ENCODE assay signal across 14 cellular contexts in genomic region chr4:111761531-111761930, GRCh38.
"Had no signal": no experiment of that assay in that cellular context is flagged by ENCODE, and none has a peak within 500 bp of the region (broad histone marks: within the 10 kb centered on the region; RNA-seq: fewer than 3 reads in every experiment).

No MANE protein-coding gene starts in this region.

- DNase-seq: activated CD4-positive, alpha-beta T cell treated with anti-CD3 and anti-CD28 coated beads for 4 hours; activated CD8-positive, alpha-beta memory T cell treated with anti-CD3 and anti-CD28 coated beads, Interleukin-2, amount 50 U/mL, for 48 hours; activated CD8-positive, alpha-beta T cell treated with anti-CD3 and anti-CD28 coated beads, Interleukin-2, amount 10 ng/mL, durations not matched to agents 7 days and 5 days; activated naive CD4-positive, alpha-beta T cell; activated naive CD8-positive, alpha-beta T cell treated with anti-CD3 and anti-CD28 coated beads, Interleukin-2, amount 50 U/mL, for 24 hours; effector memory CD4-positive, alpha-beta T cell; kidney; retina; small intestine; SW 1271; transverse colon had no signal

- H3K36me3 ChIP-seq: transverse colon had no signal

- H3K27ac ChIP-seq: epithelial cell of prostate, hepatocyte, transverse colon had no signal

- H3K9me3 Mint-ChIP-seq: activated naive CD8-positive, alpha-beta T cell treated with anti-CD3 and anti-CD28 coated beads, Interleukin-2, amount 50 U/mL, for 24 hours had no signal

- H3K4me3 Mint-ChIP-seq: activated CD8-positive, alpha-beta T cell treated with anti-CD3 and anti-CD28 coated beads, Interleukin-2, amount 10 ng/mL, durations not matched to agents 7 days and 5 days; activated naive CD8-positive, alpha-beta T cell treated with anti-CD3 and anti-CD28 coated beads, Interleukin-2, amount 50 U/mL, for 24 hours; stimulated activated effector memory CD8-positive, alpha-beta T cell treated with anti-CD3 and anti-CD28 coated beads, Interleukin-12 subunit alpha, Interleukin-12 subunit beta, amount 100 ng/mL, for 72 hours had no signal

- H3K27me3 ChIP-seq: hepatocyte, transverse colon had no signal

- H3K4me1 Mint-ChIP-seq: activated naive CD8-positive, alpha-beta T cell treated with anti-CD3 and anti-CD28 coated beads, Interleukin-2, amount 50 U/mL, for 24 hours; stimulated activated effector memory CD8-positive, alpha-beta T cell treated with anti-CD3 and anti-CD28 coated beads, Interleukin-12 subunit alpha, Interleukin-12 subunit beta, amount 100 ng/mL, for 72 hours had no signal

- ATAC-seq: activated CD8-positive, alpha-beta T cell treated with anti-CD3 and anti-CD28 coated beads, Interleukin-2, amount 10 ng/mL, durations not matched to agents 7 days and 5 days; activated naive CD8-positive, alpha-beta T cell treated with anti-CD3 and anti-CD28 coated beads, Interleukin-2, amount 50 U/mL, for 24 hours; stimulated activated effector memory CD8-positive, alpha-beta T cell treated with anti-CD3 and anti-CD28 coated beads, Interleukin-12 subunit alpha, Interleukin-12 subunit beta, amount 100 ng/mL, for 72 hours had no signal

- H3K36me3 Mint-ChIP-seq: stimulated activated effector memory CD8-positive, alpha-beta T cell treated with anti-CD3 and anti-CD28 coated beads, Interleukin-12 subunit alpha, Interleukin-12 subunit beta, amount 100 ng/mL, for 72 hours had no signal

- H3K4me3 ChIP-seq: hepatocyte, transverse colon had no signal

- H3K27ac Mint-ChIP-seq: activated CD8-positive, alpha-beta T cell treated with anti-CD3 and anti-CD28 coated beads, Interleukin-2, amount 10 ng/mL, durations not matched to agents 7 days and 5 days; activated naive CD8-positive, alpha-beta T cell treated with anti-CD3 and anti-CD28 coated beads, Interleukin-2, amount 50 U/mL, for 24 hours; stimulated activated effector memory CD8-positive, alpha-beta T cell treated with anti-CD3 and anti-CD28 coated beads, Interleukin-12 subunit alpha, Interleukin-12 subunit beta, amount 100 ng/mL, for 72 hours had no signal

- H3K27me3 Mint-ChIP-seq: activated naive CD8-positive, alpha-beta T cell treated with anti-CD3 and anti-CD28 coated beads, Interleukin-2, amount 50 U/mL, for 24 hours had no signal

- H3K9me3 ChIP-seq: transverse colon had no signal
